ENCODE assay signal across 1 cellular context in genomic region chr7:16420649-16421332, GRCh38.
TF ChIP-seq lines count a peak whose summit lies in the region.

No MANE protein-coding gene starts in this region.

TF ChIP-seq in K562, 482 proteins besides CTCF, POLR2A, EP300 and RAD21 (continued from another document and continues in another):
- TF ChIP-seq ZNF140 (CRISPR knock-in tag; IDR thresholded peaks at IDR 0.05) (no peak), ZNF316 (IDR thresholded peaks at IDR 0.05) (no peak), SRSF1 (IDR thresholded peaks at IDR 0.05; ENCODE audit: low read depth, low read length) (no peak), SRSF9 (IDR thresholded peaks at IDR 0.05; ENCODE audit: borderline replicate concordance, low read depth, low read length) (no peak), HEY1 (CRISPR knock-in tag; IDR thresholded peaks at IDR 0.05; ENCODE audit: borderline replicate concordance) (no peak), GABPB2 (CRISPR knock-in tag; conservative IDR thresholded peaks at IDR 0.05) (no peak), MITF (IDR thresholded peaks at IDR 0.05) (no peak), U2AF1 (optimal IDR thresholded peaks at IDR 0.05; ENCODE audit: low read depth, low read length) (no peak), TGIF2 (CRISPR knock-in tag; IDR thresholded peaks at IDR 0.05) (no peak), CBX1 (IDR thresholded peaks at IDR 0.05; ENCODE audit: low read depth) (peak; percentile 68; the same call in 1 of the 2 replicates), HIVEP1 (CRISPR knock-in tag; IDR thresholded peaks at IDR 0.05) (no peak), ZNF347 (CRISPR knock-in tag; IDR thresholded peaks at IDR 0.05; ENCODE audit: low read depth) (no peak), MYBL2 (IDR thresholded peaks at IDR 0.05; ENCODE audit: low read depth) (no peak), MYBL2 (CRISPR knock-in tag; IDR thresholded peaks at IDR 0.05; ENCODE audit: borderline replicate concordance) (no peak), TCF7L2 (IDR thresholded peaks at IDR 0.05; ENCODE audit: low read depth, low read length) (no peak), ELF2 (CRISPR knock-in tag; IDR thresholded peaks at IDR 0.05) (no peak), ZBTB8A (IDR thresholded peaks at IDR 0.05; ENCODE audit: partially characterized antibody) (no peak), TBP (optimal IDR thresholded peaks at IDR 0.05; ENCODE audit: low read depth, low read length) (peak; percentile 88), AFF1 (IDR thresholded peaks at IDR 0.05; ENCODE audit: low read depth in 1 of 2, partially characterized antibody in 2 of 2) (peak; percentile 63 to 83), NR2C2 (CRISPR knock-in tag; IDR thresholded peaks at IDR 0.05) (no peak), NR2C2 (tag; IDR thresholded peaks at IDR 0.05) (no peak), NR2F6 (CRISPR knock-in tag; IDR thresholded peaks at IDR 0.05) (no peak), RBM25 (IDR thresholded peaks at IDR 0.05; ENCODE audit: low read depth, low read length, severe bottlenecking) (peak; percentile 9), ZNF507 (tag; conservative IDR thresholded peaks at IDR 0.05) (no peak), BCOR (IDR thresholded peaks at IDR 0.05) (peak; percentile 63), CHD4 (IDR thresholded peaks at IDR 0.05; ENCODE audit: insufficient read depth, insufficient replicate concordance, low read depth, low read length, poor library complexity, severe bottlenecking) (no peak), ZNF253 (CRISPR knock-in tag; conservative IDR thresholded peaks at IDR 0.05) (no peak), MECOM (CRISPR knock-in tag; IDR thresholded peaks at IDR 0.05) (0 out of 2 replicates have a peak, but pooled peaks have one; percentile 26), TFAP4 (CRISPR knock-in tag; IDR thresholded peaks at IDR 0.05; ENCODE audit: borderline replicate concordance) (peak; percentile 78), ZNF79 (CRISPR knock-in tag; IDR thresholded peaks at IDR 0.05; ENCODE audit: low read depth) (no peak), MTA1 (IDR thresholded peaks at IDR 0.05; ENCODE audit: borderline replicate concordance) (0 out of 2 replicates have a peak, but pooled peaks have one; percentile 39), SMAD1 (IDR thresholded peaks at IDR 0.05; ENCODE audit: low read depth, low read length, partially characterized antibody) (peak; percentile 44), ZKSCAN1 (IDR thresholded peaks at IDR 0.05; ENCODE audit: low read depth, low read length) (0 out of 2 replicates have a peak, but pooled peaks have one; percentile 16), PHF20 (IDR thresholded peaks at IDR 0.05; ENCODE audit: partially characterized antibody) (peak; percentile 11), NCOA2 (IDR thresholded peaks at IDR 0.05; ENCODE audit: partially characterized antibody in 2 of 2) (no peak), PHF21A (IDR thresholded peaks at IDR 0.05; ENCODE audit: borderline replicate concordance, low read depth) (no peak), HMBOX1 (IDR thresholded peaks at IDR 0.05) (0 out of 2 replicates have a peak, but pooled peaks have one; percentile 52), MYNN (IDR thresholded peaks at IDR 0.05) (0 out of 2 replicates have a peak, but pooled peaks have one; percentile 16), MYNN (CRISPR knock-in tag; IDR thresholded peaks at IDR 0.05) (no peak), IFI16 (CRISPR knock-in tag; IDR thresholded peaks at IDR 0.05) (no peak), CREB1 (IDR thresholded peaks at IDR 0.05) (no peak), CREB1 (CRISPR knock-in tag; IDR thresholded peaks at IDR 0.05) (peak; percentile 33; the same call in 1 of the 2 replicates)
- TF ChIP-seq, protein P1, sequence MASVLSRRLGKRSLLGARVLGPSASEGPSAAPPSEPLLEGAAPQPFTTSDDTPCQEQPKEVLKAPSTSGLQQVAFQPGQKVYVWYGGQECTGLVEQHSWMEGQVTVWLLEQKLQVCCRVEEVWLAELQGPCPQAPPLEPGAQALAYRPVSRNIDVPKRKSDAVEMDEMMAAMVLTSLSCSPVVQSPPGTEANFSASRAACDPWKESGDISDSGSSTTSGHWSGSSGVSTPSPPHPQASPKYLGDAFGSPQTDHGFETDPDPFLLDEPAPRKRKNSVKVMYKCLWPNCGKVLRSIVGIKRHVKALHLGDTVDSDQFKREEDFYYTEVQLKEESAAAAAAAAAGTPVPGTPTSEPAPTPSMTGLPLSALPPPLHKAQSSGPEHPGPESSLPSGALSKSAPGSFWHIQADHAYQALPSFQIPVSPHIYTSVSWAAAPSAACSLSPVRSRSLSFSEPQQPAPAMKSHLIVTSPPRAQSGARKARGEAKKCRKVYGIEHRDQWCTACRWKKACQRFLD (CRISPR knock-in tag; IDR thresholded peaks at IDR 0.05) = peak; percentile 90
- TF ChIP-seq, protein P2, sequence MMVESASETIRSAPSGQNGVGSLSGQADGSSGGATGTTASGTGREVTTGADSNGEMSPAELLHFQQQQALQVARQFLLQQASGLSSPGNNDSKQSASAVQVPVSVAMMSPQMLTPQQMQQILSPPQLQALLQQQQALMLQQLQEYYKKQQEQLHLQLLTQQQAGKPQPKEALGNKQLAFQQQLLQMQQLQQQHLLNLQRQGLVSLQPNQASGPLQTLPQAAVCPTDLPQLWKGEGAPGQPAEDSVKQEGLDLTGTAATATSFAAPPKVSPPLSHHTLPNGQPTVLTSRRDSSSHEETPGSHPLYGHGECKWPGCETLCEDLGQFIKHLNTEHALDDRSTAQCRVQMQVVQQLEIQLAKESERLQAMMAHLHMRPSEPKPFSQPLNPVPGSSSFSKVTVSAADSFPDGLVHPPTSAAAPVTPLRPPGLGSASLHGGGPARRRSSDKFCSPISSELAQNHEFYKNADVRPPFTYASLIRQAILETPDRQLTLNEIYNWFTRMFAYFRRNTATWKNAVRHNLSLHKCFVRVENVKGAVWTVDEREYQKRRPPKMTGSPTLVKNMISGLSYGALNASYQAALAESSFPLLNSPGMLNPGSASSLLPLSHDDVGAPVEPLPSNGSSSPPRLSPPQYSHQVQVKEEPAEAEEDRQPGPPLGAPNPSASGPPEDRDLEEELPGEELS (CRISPR knock-in tag; IDR thresholded peaks at IDR 0.05; ENCODE audit: borderline replicate concordance) = peak; percentile 92
- TF ChIP-seq, protein P3, sequence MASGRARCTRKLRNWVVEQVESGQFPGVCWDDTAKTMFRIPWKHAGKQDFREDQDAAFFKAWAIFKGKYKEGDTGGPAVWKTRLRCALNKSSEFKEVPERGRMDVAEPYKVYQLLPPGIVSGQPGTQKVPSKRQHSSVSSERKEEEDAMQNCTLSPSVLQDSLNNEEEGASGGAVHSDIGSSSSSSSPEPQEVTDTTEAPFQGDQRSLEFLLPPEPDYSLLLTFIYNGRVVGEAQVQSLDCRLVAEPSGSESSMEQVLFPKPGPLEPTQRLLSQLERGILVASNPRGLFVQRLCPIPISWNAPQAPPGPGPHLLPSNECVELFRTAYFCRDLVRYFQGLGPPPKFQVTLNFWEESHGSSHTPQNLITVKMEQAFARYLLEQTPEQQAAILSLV (tag; IDR thresholded peaks at IDR 0.05) = no peak
- TF ChIP-seq, protein P4, sequence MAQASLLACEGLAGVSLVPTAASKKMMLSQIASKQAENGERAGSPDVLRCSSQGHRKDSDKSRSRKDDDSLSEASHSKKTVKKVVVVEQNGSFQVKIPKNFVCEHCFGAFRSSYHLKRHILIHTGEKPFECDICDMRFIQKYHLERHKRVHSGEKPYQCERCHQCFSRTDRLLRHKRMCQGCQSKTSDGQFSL (CRISPR knock-in tag; IDR thresholded peaks at IDR 0.05) = peak; percentile 74
- TF ChIP-seq, protein P4 (tag; IDR thresholded peaks at IDR 0.05) = peak in 1 of 2 experiments; percentile 29; a peak in 1 of 4 replicates
- TF ChIP-seq, protein P5, sequence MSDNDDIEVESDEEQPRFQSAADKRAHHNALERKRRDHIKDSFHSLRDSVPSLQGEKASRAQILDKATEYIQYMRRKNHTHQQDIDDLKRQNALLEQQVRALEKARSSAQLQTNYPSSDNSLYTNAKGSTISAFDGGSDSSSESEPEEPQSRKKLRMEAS (CRISPR knock-in tag; IDR thresholded peaks at IDR 0.05) = peak; percentile 51; the same call in 1 of the 2 replicates
- TF ChIP-seq, protein P6, sequence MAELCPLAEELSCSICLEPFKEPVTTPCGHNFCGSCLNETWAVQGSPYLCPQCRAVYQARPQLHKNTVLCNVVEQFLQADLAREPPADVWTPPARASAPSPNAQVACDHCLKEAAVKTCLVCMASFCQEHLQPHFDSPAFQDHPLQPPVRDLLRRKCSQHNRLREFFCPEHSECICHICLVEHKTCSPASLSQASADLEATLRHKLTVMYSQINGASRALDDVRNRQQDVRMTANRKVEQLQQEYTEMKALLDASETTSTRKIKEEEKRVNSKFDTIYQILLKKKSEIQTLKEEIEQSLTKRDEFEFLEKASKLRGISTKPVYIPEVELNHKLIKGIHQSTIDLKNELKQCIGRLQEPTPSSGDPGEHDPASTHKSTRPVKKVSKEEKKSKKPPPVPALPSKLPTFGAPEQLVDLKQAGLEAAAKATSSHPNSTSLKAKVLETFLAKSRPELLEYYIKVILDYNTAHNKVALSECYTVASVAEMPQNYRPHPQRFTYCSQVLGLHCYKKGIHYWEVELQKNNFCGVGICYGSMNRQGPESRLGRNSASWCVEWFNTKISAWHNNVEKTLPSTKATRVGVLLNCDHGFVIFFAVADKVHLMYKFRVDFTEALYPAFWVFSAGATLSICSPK (IDR thresholded peaks at IDR 0.05; ENCODE audit: borderline replicate concordance) = 0 out of 2 replicates have a peak, but pooled peaks have one; percentile 21
